Comparison of ENCODE assay signal across 22 cellular contexts in genomic region chr7:74362262-74362661, GRCh38.
"Had no signal": no experiment of that assay in that cellular context is flagged by ENCODE, and none has a peak within 500 bp of the region (broad histone marks: within the 10 kb centered on the region; RNA-seq: fewer than 3 reads in every experiment).

No MANE protein-coding gene starts in this region.

- H3K27ac ChIP-seq: coronary artery, gastrocnemius medialis, left ventricle myocardium inferior, lower lobe of right lung, neutrophil, spleen, stomach, thoracic aorta, transverse colon had no signal

- H3K36me3 ChIP-seq: gastrocnemius medialis, neutrophil had no signal

- H3K4me1 Mint-ChIP-seq: immature natural killer cell had no signal

- H3K27ac Mint-ChIP-seq: immature natural killer cell, memory B cell had no signal

- H3K4me1 ChIP-seq: gastrocnemius medialis, lower lobe of right lung, spleen, stomach had no signal

- H3K4me3 Mint-ChIP-seq: immature natural killer cell; memory B cell; naive B cell; stimulated activated naive B cell treated with anti-CD40 and anti-IgM and Interleukin-4, amounts not matched to agents 10 μg/mL and 1 μg/mL and 100 μg/mL, for 72 hours had no signal

- H3K27me3 ChIP-seq: gastrocnemius medialis, neutrophil, spleen, stomach, transverse colon had no signal

- ATAC-seq: esophagus mucosa; gastrocnemius medialis; lower lobe of right lung; sciatic nerve; stimulated activated naive B cell treated with anti-CD40 and anti-IgM and Interleukin-4, amounts not matched to agents 10 μg/mL and 1 μg/mL and 100 μg/mL, for 72 hours had no signal

- H3K27me3 Mint-ChIP-seq: memory B cell; naive B cell; stimulated activated naive B cell treated with anti-CD40 and anti-IgM and Interleukin-4, amounts not matched to agents 10 μg/mL and 1 μg/mL and 100 μg/mL, for 72 hours had no signal

- H3K4me3 ChIP-seq: coronary artery, gastrocnemius medialis, left ventricle myocardium inferior, lower lobe of right lung, spleen, stomach, thoracic aorta, transverse colon had no signal

- H3K36me3 Mint-ChIP-seq: naive B cell had no signal

- H3K9me3 ChIP-seq: gastrocnemius medialis, lower lobe of right lung, neutrophil, spleen, stomach, thoracic aorta, transverse colon had no signal

- DNase-seq: effector CD4-positive, alpha-beta T cell; gastrocnemius medialis; glutamatergic neuron; immature natural killer cell; left ventricle myocardium inferior; lower lobe of right lung; naive B cell; posterior cingulate gyrus; spleen; stimulated activated CD4-positive, alpha-beta T cell treated with anti-CD3 and anti-CD28 coated beads, Interleukin-15, amount 100 ng/mL, for 24 hours; stimulated activated CD4-positive, alpha-beta T cell treated with anti-CD3 and anti-CD28 coated beads, Interleukin-1b, Interleukin-23, amount 100 ng/mL, for 48 hours; stimulated activated CD4-positive, alpha-beta T cell treated with anti-CD3 and anti-CD28 coated beads, Interleukin-4, amount 100 ng/mL, for 24 hours; stimulated activated naive B cell treated with anti-CD40 and anti-IgM and Interleukin-4, amounts not matched to agents 10 μg/mL and 1 μg/mL and 100 μg/mL, for 72 hours; stomach; substantia nigra; transverse colon had no signal

- H3K9me3 Mint-ChIP-seq: immature natural killer cell; memory B cell; naive B cell; stimulated activated naive B cell treated with anti-CD40 and anti-IgM and Interleukin-4, amounts not matched to agents 10 μg/mL and 1 μg/mL and 100 μg/mL, for 72 hours had no signal
